Comparison of ENCODE assay signal across 1 cellular context in the genomic region with DNA sequence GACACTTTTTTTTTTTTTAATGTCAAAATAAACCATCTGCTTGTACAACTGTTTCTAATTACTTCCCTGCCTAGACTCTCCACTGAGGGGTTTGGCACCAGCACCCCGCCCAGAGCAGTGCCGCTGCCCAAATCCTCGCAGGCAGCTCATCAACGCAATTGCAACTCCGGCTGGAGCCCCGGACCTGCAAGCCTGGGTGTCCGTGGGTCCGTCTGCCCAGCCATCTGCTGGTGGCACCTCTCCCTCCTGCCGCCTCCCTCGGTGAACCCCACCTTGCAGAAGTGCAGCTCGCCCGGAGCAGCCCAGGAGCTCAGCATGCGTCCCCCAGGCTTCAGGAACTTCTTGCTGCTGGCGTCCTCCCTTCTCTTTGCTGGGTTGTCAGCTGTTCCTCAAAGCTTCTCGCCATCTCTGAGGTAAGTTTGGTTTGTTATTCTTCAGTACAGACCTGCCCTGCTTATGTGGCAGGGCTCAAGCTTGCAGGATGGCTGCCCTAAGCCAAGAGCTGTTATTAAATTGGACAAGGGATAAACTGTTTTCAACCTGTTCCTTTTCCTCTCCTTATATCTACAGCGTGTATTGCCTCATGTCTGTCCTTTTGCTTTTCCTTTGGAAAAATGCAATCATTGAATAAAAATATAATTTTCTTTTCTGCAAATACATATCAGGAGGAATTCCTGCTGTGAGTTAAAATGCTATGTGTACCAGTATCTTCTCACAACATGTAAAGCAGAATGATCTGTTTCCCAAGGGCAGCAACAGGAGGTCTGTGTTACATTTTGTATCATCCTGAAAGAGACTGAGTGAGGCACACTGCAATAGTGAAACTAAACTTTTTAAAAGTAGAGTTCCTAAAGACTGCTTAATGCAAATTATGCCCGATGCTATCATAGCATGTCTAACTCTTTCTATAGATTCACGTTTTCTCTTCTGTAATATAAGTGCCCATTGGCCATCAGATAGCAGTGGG.
TF ChIP-seq lines count a peak whose summit lies in the region.

A gene with protein sequence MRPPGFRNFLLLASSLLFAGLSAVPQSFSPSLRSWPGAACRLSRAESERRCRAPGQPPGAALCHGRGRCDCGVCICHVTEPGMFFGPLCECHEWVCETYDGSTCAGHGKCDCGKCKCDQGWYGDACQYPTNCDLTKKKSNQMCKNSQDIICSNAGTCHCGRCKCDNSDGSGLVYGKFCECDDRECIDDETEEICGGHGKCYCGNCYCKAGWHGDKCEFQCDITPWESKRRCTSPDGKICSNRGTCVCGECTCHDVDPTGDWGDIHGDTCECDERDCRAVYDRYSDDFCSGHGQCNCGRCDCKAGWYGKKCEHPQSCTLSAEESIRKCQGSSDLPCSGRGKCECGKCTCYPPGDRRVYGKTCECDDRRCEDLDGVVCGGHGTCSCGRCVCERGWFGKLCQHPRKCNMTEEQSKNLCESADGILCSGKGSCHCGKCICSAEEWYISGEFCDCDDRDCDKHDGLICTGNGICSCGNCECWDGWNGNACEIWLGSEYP (plus strand): TSS at position 157 of the 967 bp plus-strand sequence. CDS start 159 bp downstream, at position 316.

TF ChIP-seq in IMR-90, 13 proteins besides CTCF, POLR2A, EP300 and RAD21:
- TF ChIP-seq BHLHE40 (IDR thresholded peaks at IDR 0.05; ENCODE audit: low read depth, low read length) (no peak), RCOR1 (IDR thresholded peaks at IDR 0.05; ENCODE audit: insufficient replicate concordance, low read length) (no peak), SMC3 (IDR thresholded peaks at IDR 0.05; ENCODE audit: low read depth, low read length) (no peak), MAZ (IDR thresholded peaks at IDR 0.05; ENCODE audit: borderline replicate concordance, low read depth, low read length) (no peak)
- TF ChIP-seq, protein P1, sequence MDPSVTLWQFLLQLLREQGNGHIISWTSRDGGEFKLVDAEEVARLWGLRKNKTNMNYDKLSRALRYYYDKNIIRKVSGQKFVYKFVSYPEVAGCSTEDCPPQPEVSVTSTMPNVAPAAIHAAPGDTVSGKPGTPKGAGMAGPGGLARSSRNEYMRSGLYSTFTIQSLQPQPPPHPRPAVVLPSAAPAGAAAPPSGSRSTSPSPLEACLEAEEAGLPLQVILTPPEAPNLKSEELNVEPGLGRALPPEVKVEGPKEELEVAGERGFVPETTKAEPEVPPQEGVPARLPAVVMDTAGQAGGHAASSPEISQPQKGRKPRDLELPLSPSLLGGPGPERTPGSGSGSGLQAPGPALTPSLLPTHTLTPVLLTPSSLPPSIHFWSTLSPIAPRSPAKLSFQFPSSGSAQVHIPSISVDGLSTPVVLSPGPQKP (IDR thresholded peaks at IDR 0.05; ENCODE audit: borderline replicate concordance, low read depth, low read length), result no peak
